In the genomic region with DNA sequence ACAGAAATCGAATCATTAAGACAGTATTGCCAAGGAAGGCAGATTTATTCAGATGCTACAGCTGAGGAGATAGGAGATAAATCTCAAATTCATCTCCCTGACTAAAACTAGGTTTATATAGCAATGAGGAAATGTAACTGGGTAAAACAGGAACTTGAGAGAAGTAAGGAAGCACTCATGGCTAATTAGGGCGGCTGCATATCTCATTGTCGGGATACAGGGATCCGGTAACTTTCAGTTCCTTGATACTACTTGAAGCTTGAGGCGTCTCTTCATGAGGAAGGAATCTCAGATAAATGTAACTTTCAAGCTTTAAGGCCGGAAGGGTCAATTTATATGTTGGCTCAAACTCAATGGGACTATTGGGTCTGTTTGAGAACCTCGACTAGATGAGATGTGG, we compare ENCODE assay signal across 15 cellular contexts.
"Had no signal": no experiment of that assay in that cellular context is flagged by ENCODE, and none has a peak within 500 bp of the region (broad histone marks: within the 10 kb centered on the region; RNA-seq: fewer than 3 reads in every experiment).

No MANE protein-coding gene starts in this region.

- H3K4me1 Mint-ChIP-seq: activated CD4-positive, alpha-beta T cell treated with anti-CD3 and anti-CD28 coated beads, Interleukin-2, amount 10 ng/mL, durations not matched to agents 7 days and 5 days; activated naive CD8-positive, alpha-beta T cell treated with anti-CD3 and anti-CD28 coated beads for 36 hours had no signal

- H3K4me3 ChIP-seq: body of pancreas, skin epidermis, tibial artery had no signal

- H3K9me3 ChIP-seq: body of pancreas, tibial artery had no signal

- ATAC-seq: body of pancreas had no signal

- H3K27ac ChIP-seq: body of pancreas, skin epidermis, tibial artery had no signal

- DNase-seq: activated CD4-positive, alpha-beta T cell treated with anti-CD3 and anti-CD28 coated beads, Interleukin-2, amount 10 ng/mL, durations not matched to agents 7 days and 5 days; activated CD4-positive, CD25-positive, alpha-beta regulatory T cell; activated naive CD8-positive, alpha-beta T cell treated with anti-CD3 and anti-CD28 coated beads for 36 hours; amygdala; body of pancreas; effector CD4-positive, alpha-beta T cell; foreskin fibroblast; glutamatergic neuron; nucleus accumbens; stimulated activated CD4-positive, alpha-beta T cell treated with anti-CD3 and anti-CD28 coated beads, Interleukin-15, amount 100 ng/mL, for 24 hours; stimulated activated CD4-positive, alpha-beta T cell treated with anti-CD3 and anti-CD28 coated beads, Interleukin-4, amount 100 ng/mL, for 24 hours; stimulated activated naive CD4-positive, alpha-beta T cell; tibial artery had no signal

- H3K4me3 Mint-ChIP-seq: activated CD4-positive, alpha-beta T cell treated with anti-CD3 and anti-CD28 coated beads, Interleukin-2, amount 10 ng/mL, durations not matched to agents 7 days and 5 days; activated naive CD8-positive, alpha-beta T cell treated with anti-CD3 and anti-CD28 coated beads for 36 hours; nephron had no signal

- H3K27ac Mint-ChIP-seq: activated CD4-positive, alpha-beta T cell treated with anti-CD3 and anti-CD28 coated beads, Interleukin-2, amount 10 ng/mL, durations not matched to agents 7 days and 5 days; activated naive CD8-positive, alpha-beta T cell treated with anti-CD3 and anti-CD28 coated beads for 36 hours; nephron had no signal

- H3K36me3 Mint-ChIP-seq: activated naive CD8-positive, alpha-beta T cell treated with anti-CD3 and anti-CD28 coated beads for 36 hours had no signal

- H3K36me3 ChIP-seq: tibial artery had no signal

- H3K4me1 ChIP-seq: body of pancreas, tibial artery had no signal

- H3K9me3 Mint-ChIP-seq: activated CD4-positive, alpha-beta T cell treated with anti-CD3 and anti-CD28 coated beads, Interleukin-2, amount 10 ng/mL, durations not matched to agents 7 days and 5 days; activated naive CD8-positive, alpha-beta T cell treated with anti-CD3 and anti-CD28 coated beads for 36 hours; nephron had no signal

- H3K27me3 ChIP-seq: body of pancreas, tibial artery had no signal
